ENCODE assay signal across 1 cellular context in the genomic region with DNA sequence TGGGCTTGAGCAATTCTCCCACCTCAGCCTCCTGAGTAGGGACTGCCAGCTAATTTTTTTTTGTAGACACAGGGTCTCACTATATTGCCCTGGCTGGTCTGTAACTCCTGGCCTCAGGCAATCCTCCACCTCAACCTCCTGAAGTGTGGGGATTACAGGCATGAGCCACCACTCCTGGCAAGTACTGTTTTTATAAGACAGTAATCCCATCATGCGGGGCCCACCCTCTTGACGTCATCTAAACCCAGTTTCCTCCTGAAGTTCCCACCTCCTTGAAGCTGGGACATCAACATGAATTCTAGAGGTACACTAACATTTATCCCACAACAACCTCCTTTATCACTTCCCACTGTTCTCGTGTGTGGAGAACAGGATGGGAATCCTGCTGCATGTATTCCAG.
TF ChIP-seq lines count a peak whose summit lies in the region.

No MANE protein-coding gene starts in this region.

TF ChIP-seq in HEK293, 187 proteins besides CTCF, POLR2A, EP300 and RAD21 (continued from another document):
- TF ChIP-seq, protein P1, sequence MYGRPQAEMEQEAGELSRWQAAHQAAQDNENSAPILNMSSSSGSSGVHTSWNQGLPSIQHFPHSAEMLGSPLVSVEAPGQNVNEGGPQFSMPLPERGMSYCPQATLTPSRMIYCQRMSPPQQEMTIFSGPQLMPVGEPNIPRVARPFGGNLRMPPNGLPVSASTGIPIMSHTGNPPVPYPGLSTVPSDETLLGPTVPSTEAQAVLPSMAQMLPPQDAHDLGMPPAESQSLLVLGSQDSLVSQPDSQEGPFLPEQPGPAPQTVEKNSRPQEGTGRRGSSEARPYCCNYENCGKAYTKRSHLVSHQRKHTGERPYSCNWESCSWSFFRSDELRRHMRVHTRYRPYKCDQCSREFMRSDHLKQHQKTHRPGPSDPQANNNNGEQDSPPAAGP (tag by site-specific recombination; IDR thresholded peaks at IDR 0.05), result peak; percentile 28; the same call in 1 of the 2 replicates
- TF ChIP-seq, protein P2, sequence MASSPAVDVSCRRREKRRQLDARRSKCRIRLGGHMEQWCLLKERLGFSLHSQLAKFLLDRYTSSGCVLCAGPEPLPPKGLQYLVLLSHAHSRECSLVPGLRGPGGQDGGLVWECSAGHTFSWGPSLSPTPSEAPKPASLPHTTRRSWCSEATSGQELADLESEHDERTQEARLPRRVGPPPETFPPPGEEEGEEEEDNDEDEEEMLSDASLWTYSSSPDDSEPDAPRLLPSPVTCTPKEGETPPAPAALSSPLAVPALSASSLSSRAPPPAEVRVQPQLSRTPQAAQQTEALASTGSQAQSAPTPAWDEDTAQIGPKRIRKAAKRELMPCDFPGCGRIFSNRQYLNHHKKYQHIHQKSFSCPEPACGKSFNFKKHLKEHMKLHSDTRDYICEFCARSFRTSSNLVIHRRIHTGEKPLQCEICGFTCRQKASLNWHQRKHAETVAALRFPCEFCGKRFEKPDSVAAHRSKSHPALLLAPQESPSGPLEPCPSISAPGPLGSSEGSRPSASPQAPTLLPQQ (tag by site-specific recombination; IDR thresholded peaks at IDR 0.05), result peak; percentile 98
- TF ChIP-seq ZNF121 (tag by site-specific recombination; IDR thresholded peaks at IDR 0.05) (peak; percentile 89), GFI1B (tag by site-specific recombination; IDR thresholded peaks at IDR 0.05) (no peak), YY2 (tag by site-specific recombination; IDR thresholded peaks at IDR 0.05) (no peak), ZNF629 (tag by site-specific recombination; IDR thresholded peaks at IDR 0.05) (peak; percentile 29; the same call in 1 of the 2 replicates)
